In genomic region chr13:68350554-68350953, GRCh38 we compare ENCODE assay signal across 8 cellular contexts.
"Had no signal": no experiment of that assay in that cellular context is flagged by ENCODE, and none has a peak within 500 bp of the region (broad histone marks: within the 10 kb centered on the region; RNA-seq: fewer than 3 reads in every experiment).

No MANE protein-coding gene starts in this region.

- H3K4me3 ChIP-seq: GM23338, HAP-1 had no signal

- H2AFZ ChIP-seq: GM23338 had no signal

- DNase-seq: H7, HFFc6, KBM-7 had no signal

- ATAC-seq: GM23338, HCT116 had no signal

- H3K36me3 ChIP-seq: HAP-1 had no signal

- FAIRE-seq: H1, HTR-8/SVneo had no signal

- H3K4me1 ChIP-seq: HAP-1 had no signal

- H3K4me2 ChIP-seq: GM23338 had no signal
